ENCODE assay signal across 18 cellular contexts in genomic region chr13:41680900-41681299, GRCh38.
DNase-seq lines count a peak whose midpoint lies in the region; ATAC-seq and TF ChIP-seq lines count a peak whose summit lies in the region.
"Had no signal": no experiment of that assay in that cellular context is flagged by ENCODE, and none has a peak within 500 bp of the region (broad histone marks: within the 10 kb centered on the region; RNA-seq: fewer than 3 reads in every experiment).

No MANE protein-coding gene starts in this region.

- H3K36me3 ChIP-seq in stomach: peaks cover 0 to 33% (median 30%) of the 10 kb centered on the region in 4 donors

- no peak overlapping the region for H3K4me3 ChIP-seq in stomach
- H3K4me3 ChIP-seq: A549 had no signal

- H3K9me3 Mint-ChIP-seq in activated CD4-positive, alpha-beta T cell treated with anti-CD3 and anti-CD28 coated beads for 36 hours (ENCODE audit: low read depth): no peaks in the 10 kb centered on the region
- no peaks in the 10 kb centered on the region for H3K9me3 Mint-ChIP-seq in WTC11
- H3K9me3 Mint-ChIP-seq: CD4-positive, alpha-beta memory T cell had no signal

- no peaks in the 10 kb centered on the region for H3K27me3 ChIP-seq in stomach

- POLR2A ChIA-PET in activated CD4-positive, alpha-beta T cell treated with anti-CD3 and anti-CD28 coated beads for 36 hours (lab: Charles Lee): no interaction called here
- POLR2A ChIA-PET in WTC11 (lab: Charles Lee): no interaction called here

- no peaks in the 10 kb centered on the region for H3K27me3 Mint-ChIP-seq in activated CD4-positive, alpha-beta T cell treated with anti-CD3 and anti-CD28 coated beads for 36 hours
- H3K27me3 Mint-ChIP-seq in WTC11 (ENCODE audit: low read depth): no peaks in the 10 kb centered on the region
- H3K27me3 Mint-ChIP-seq: CD4-positive, alpha-beta memory T cell had no signal

- CTCF ChIA-PET in activated CD4-positive, alpha-beta T cell treated with anti-CD3 and anti-CD28 coated beads for 36 hours (lab: Charles Lee): no interaction called here
- CTCF ChIA-PET in WTC11 (lab: Charles Lee): no interaction called here

- intact Hi-C loops in activated CD4-positive, alpha-beta T cell treated with anti-CD3 and anti-CD28 coated beads for 36 hours (cut with DNase I, micrococcal nuclease): no loop called here
- intact Hi-C loops in stomach (cut with DNase I; ENCODE audit: low total_unique reads): no loop called here

- peaks cover 42% of the 10 kb centered on the region for H3K36me3 Mint-ChIP-seq in activated CD4-positive, alpha-beta T cell treated with anti-CD3 and anti-CD28 coated beads for 36 hours (ENCODE audit: low read depth)
- H3K36me3 Mint-ChIP-seq in WTC11: peaks cover 26% of the 10 kb centered on the region

- H3K4me3 Mint-ChIP-seq in activated CD4-positive, alpha-beta T cell treated with anti-CD3 and anti-CD28 coated beads for 36 hours: no peak overlapping the region
- H3K4me3 Mint-ChIP-seq in WTC11: no peak overlapping the region
- H3K4me3 Mint-ChIP-seq: CD4-positive, alpha-beta memory T cell had no signal

- ATAC-seq in activated CD4-positive, alpha-beta T cell treated with anti-CD3 and anti-CD28 coated beads for 36 hours: no peak
- ATAC-seq in WTC11: peak; percentile 53
- no peak for ATAC-seq in GM18870 (IDR thresholded peaks at IDR 0.05; ENCODE audit: unreplicated experiment)
- ATAC-seq: A549, HCT116 had no signal

- peaks cover 9% of the 10 kb centered on the region for H3K4me1 Mint-ChIP-seq in activated CD4-positive, alpha-beta T cell treated with anti-CD3 and anti-CD28 coated beads for 36 hours
- peaks cover 40% of the 10 kb centered on the region for H3K4me1 Mint-ChIP-seq in WTC11

- H3K27ac Mint-ChIP-seq in activated CD4-positive, alpha-beta T cell treated with anti-CD3 and anti-CD28 coated beads for 36 hours: peak overlapping the region; percentile 19
- no peak overlapping the region for H3K27ac Mint-ChIP-seq in WTC11

- 94 to 98% (median 97%) methylated on average over 2 of the region's 2 CpGs for WGBS in stomach, 5 donors

- TF ChIP-seq EP300 in stomach (IDR thresholded peaks at IDR 0.05): no peak

- H3K9me3 ChIP-seq in stomach: no peaks in the 10 kb centered on the region
- H3K9me3 ChIP-seq: A549 had no signal

- H3K4me1 ChIP-seq in stomach: peaks cover 0 to 17% (median 0%) of the 10 kb centered on the region in 4 donors
- H3K4me1 ChIP-seq: A549 had no signal

- no peak for DNase-seq in activated CD4-positive, alpha-beta T cell treated with anti-CD3 and anti-CD28 coated beads for 36 hours
- DNase-seq in activated CD4-positive, alpha-beta T cell treated with anti-CD3 and anti-CD28 coated beads, Interleukin-2, amount 50 U/mL, for 4 hours: no peak
- DNase-seq in WTC11 (ENCODE audit: low spot score) (peak; percentile 13), iPS-NIHi7 (ENCODE audit: extremely low spot score) (peak; percentile 14), stomach (no peak)
- DNase-seq in activated CD8-positive, alpha-beta memory T cell treated with anti-CD3 and anti-CD28 coated beads, Interleukin-2, amount 50 U/mL, for 48 hours: no peak
- DNase-seq: 8988T; C1 segment of cervical spinal cord; Calu3; CD4-positive, alpha-beta memory T cell; COR-L47; DMS53; DMS79 treated with DMSO at 0.1 percent for 48 hours; GF-D8; H7 had no signal

- no peak overlapping the region for H3K27ac ChIP-seq in stomach
- H3K27ac ChIP-seq: A549 had no signal

- no peak for TF ChIP-seq POLR2A in stomach (IDR thresholded peaks at IDR 0.05)

- no peak for TF ChIP-seq CTCF in WTC11 (IDR thresholded peaks at IDR 0.05)
- TF ChIP-seq CTCF in stomach (IDR thresholded peaks at IDR 0.05): no peak

TF ChIP-seq in WTC11, 78 proteins besides CTCF, POLR2A, EP300 and RAD21 (continues in another document):
- TF ChIP-seq ELF4 (CRISPR knock-in tag; IDR thresholded peaks at IDR 0.05; ENCODE audit: low read depth): no peak
- no peak for TF ChIP-seq ARID4B (CRISPR knock-in tag; IDR thresholded peaks at IDR 0.05; ENCODE audit: borderline replicate concordance)
- TF ChIP-seq ZNF121 (CRISPR knock-in tag; IDR thresholded peaks at IDR 0.05): no peak
- no peak for TF ChIP-seq SP1 (CRISPR knock-in tag; conservative IDR thresholded peaks at IDR 0.05)
- no peak for TF ChIP-seq ZNF317 (CRISPR knock-in tag; IDR thresholded peaks at IDR 0.05; ENCODE audit: borderline replicate concordance, low read depth)
- TF ChIP-seq USF1 (CRISPR knock-in tag; IDR thresholded peaks at IDR 0.05): no peak
- TF ChIP-seq E2F1 (CRISPR knock-in tag; IDR thresholded peaks at IDR 0.05): no peak
- TF ChIP-seq ZNF671 (CRISPR knock-in tag; IDR thresholded peaks at IDR 0.05): no peak
- TF ChIP-seq ZBTB21 (CRISPR knock-in tag; IDR thresholded peaks at IDR 0.05; ENCODE audit: borderline replicate concordance): no peak
- no peak for TF ChIP-seq TCF7 (CRISPR knock-in tag; IDR thresholded peaks at IDR 0.05; ENCODE audit: low read depth)
- TF ChIP-seq ZMAT4 (CRISPR knock-in tag; IDR thresholded peaks at IDR 0.05): no peak
- no peak for TF ChIP-seq ATF2 (CRISPR knock-in tag; IDR thresholded peaks at IDR 0.05; ENCODE audit: borderline replicate concordance, low read depth)
- no peak for TF ChIP-seq GTF2I (CRISPR knock-in tag; conservative IDR thresholded peaks at IDR 0.05)

Comparison
In these comparisons a context has a peak if more than half of its experiments do, and no peak if none do; other contexts are left out.
1. DNase-seq: peak in WTC11 (single experiment) and iPS-NIHi7 (single experiment); none in activated CD4-positive, alpha-beta T cell treated with anti-CD3 and anti-CD28 coated beads for 36 hours (single experiment), activated CD4-positive, alpha-beta T cell treated with anti-CD3 and anti-CD28 coated beads, Interleukin-2, amount 50 U/mL, for 4 hours (0 of 2), activated CD8-positive, alpha-beta memory T cell treated with anti-CD3 and anti-CD28 coated beads, Interleukin-2, amount 50 U/mL, for 48 hours (single experiment) and stomach (single experiment).